ENCODE assay signal across 13 cellular contexts in genomic region chr2:127901339-127902072, GRCh38. TPM values are rescaled to one million over a fixed set of nuclear protein-coding genes. Genes with fewer than 3 reads are reported as not detected.
DNase-seq lines count a peak whose midpoint lies in the region; ATAC-seq and TF ChIP-seq lines count a peak whose summit lies in the region.
"Had no signal": no experiment of that assay in that cellular context is flagged by ENCODE, and none has a peak within 500 bp of the region (broad histone marks: within the 10 kb centered on the region; RNA-seq: fewer than 3 reads in every experiment).

No MANE protein-coding gene starts in this region.

- no peaks in the 10 kb centered on the region; the same call in 1 of the 2 replicates for H3K4me1 Mint-ChIP-seq in HFFc6 (ENCODE audit: low read depth)
- H3K4me1 Mint-ChIP-seq: nephron had no signal

- no peaks in the 10 kb centered on the region for H3K4me1 ChIP-seq in right atrium auricular region

- H3K4me3 ChIP-seq in right atrium auricular region = no peak overlapping the region
- H3K4me3 ChIP-seq in WERI-Rb-1 (ENCODE audit: low read depth, low read length) = no peak overlapping the region
- H3K4me3 ChIP-seq: HAP-1, upper lobe of left lung had no signal

- peaks cover 14% of the 10 kb centered on the region for H3K27me3 Mint-ChIP-seq in HFFc6 (ENCODE audit: insufficient read depth)

- no peaks in the 10 kb centered on the region for H3K36me3 ChIP-seq in right atrium auricular region
- no peaks in the 10 kb centered on the region for H3K36me3 ChIP-seq in WERI-Rb-1
- H3K36me3 ChIP-seq: HAP-1, upper lobe of left lung had no signal

- H3K27ac Mint-ChIP-seq in HFFc6 = no peak overlapping the region
- H3K27ac Mint-ChIP-seq: nephron had no signal

- H3K27me3 ChIP-seq in right atrium auricular region (no peaks in the 10 kb centered on the region), WERI-Rb-1 (ENCODE audit: insufficient read depth, low read depth, severe bottlenecking) (no peaks in the 10 kb centered on the region)
- H3K27me3 ChIP-seq: upper lobe of left lung had no signal

- DNase-seq in HFFc6 (peak; percentile 10), right atrium auricular region (ENCODE audit: low spot score) (peak; percentile 79), putamen (ENCODE audit: low spot score) (peak; percentile 51), WERI-Rb-1 (no peak), foreskin melanocyte (no peak)
- no peak for DNase-seq in activated naive CD4-positive, alpha-beta T cell treated with anti-CD3 and anti-CD28 coated beads, Interleukin-2, amount 50 U/mL, for 16 hours
- DNase-seq: activated naive CD4-positive, alpha-beta T cell treated with Interleukin-2 at 50 U/mL for 16 hours; NCI-H2171; upper lobe of left lung had no signal

- no peaks in the 10 kb centered on the region for H3K36me3 Mint-ChIP-seq in HFFc6 (ENCODE audit: low read depth)

- H3K4me3 Mint-ChIP-seq in HFFc6 = no peak overlapping the region
- H3K4me3 Mint-ChIP-seq: nephron had no signal

- no peaks in the 10 kb centered on the region for H3K9me3 Mint-ChIP-seq in HFFc6
- H3K9me3 Mint-ChIP-seq: nephron had no signal

- H3K27ac ChIP-seq in cingulate gyrus (ENCODE audit: low read depth, low read length) = peak overlapping the region; percentile 73
- peak overlapping the region in 1 of 2 donors; percentile 26 for H3K27ac ChIP-seq in right atrium auricular region
- H3K27ac ChIP-seq in WERI-Rb-1 = no peak overlapping the region

- no peak for ATAC-seq in GM18517 (IDR thresholded peaks at IDR 0.05; ENCODE audit: unreplicated experiment)

- no peak for TF ChIP-seq CTCF in HFFc6 (IDR thresholded peaks at IDR 0.05)
- TF ChIP-seq CTCF in right atrium auricular region (IDR thresholded peaks at IDR 0.05) = no peak
- TF ChIP-seq CTCF in WERI-Rb-1 (IDR thresholded peaks at IDR 0.05; ENCODE audit: low read depth, low read length) = no peak

- H3K9me3 ChIP-seq in right atrium auricular region = no peaks in the 10 kb centered on the region
- H3K9me3 ChIP-seq in WERI-Rb-1 (ENCODE audit: severe bottlenecking) = no peaks in the 10 kb centered on the region
- H3K9me3 ChIP-seq: upper lobe of left lung had no signal

RNA-seq across cellular contexts. Expression of gene AMMECR1L, which starts 15.8 kb away (rescaled TPM):
- total RNA-seq in HFFc6 (2021; fragmentation: NEBNext Ultra II Directional; extraction: Animal tissue kit (Norgen Biotek cat#: 25700)) = 10 to 100 TPM; 13.9 to 18.2 (median 14.8) TPM
- 1 to 10 TPM; 7.4 to 10.0 TPM for total RNA-seq in right atrium auricular region

RNA-seq across cellular contexts. Expression of gene POLR2D, which starts 43.6 kb away (rescaled TPM):
- total RNA-seq in HFFc6 (2021; fragmentation: NEBNext Ultra II Directional; extraction: Animal tissue kit (Norgen Biotek cat#: 25700)) = 10 to 100 TPM; 36.4 to 46.8 (median 41.5) TPM
- 10 to 100 TPM in 1 of 2 donors, 1 to 10 TPM in 1; 8.6 to 11.7 TPM for total RNA-seq in right atrium auricular region

Comparison
In these comparisons a context has a peak if more than half of its experiments do, and no peak if none do; other contexts are left out.
1. DNase-seq: peak in HFFc6 (single experiment), right atrium auricular region (single experiment) and putamen (single experiment); none in activated naive CD4-positive, alpha-beta T cell treated with anti-CD3 and anti-CD28 coated beads, Interleukin-2, amount 50 U/mL, for 16 hours (single experiment), WERI-Rb-1 (single experiment) and foreskin melanocyte (single experiment).